ENCODE assay signal across 8 cellular contexts in the genomic region with DNA sequence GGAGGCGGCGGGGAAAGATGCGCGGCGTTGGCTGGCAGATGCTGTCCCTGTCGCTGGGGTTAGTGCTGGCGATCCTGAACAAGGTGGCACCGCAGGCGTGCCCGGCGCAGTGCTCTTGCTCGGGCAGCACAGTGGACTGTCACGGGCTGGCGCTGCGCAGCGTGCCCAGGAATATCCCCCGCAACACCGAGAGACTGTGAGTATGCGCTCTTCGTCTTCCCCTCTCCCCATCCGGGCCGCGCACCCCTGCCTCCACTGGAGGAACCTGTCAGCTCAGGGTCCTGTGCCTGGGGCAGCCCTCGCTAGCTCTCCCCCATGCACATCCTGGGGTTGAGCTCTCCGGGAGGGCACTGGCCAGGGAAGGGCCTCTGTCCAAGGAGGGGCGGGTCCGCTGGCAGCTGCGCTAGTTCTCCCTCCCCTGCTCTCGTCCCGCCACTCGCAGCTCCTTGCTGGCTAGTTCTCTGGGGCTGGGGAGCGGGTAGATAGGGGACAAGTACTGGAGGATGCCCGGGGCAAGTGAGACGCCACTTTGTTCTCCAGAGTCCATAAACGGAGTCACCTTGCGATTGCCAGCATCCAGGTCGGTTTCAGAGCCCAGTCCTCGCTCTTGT. TPM values are rescaled to one million over a fixed set of nuclear protein-coding genes. Genes with fewer than 3 reads are reported as not detected.
A peak's percentile ranks its signal among the peaks of the same experiment; 100 is the strongest.
DNase-seq lines count a peak whose midpoint lies in the region; ATAC-seq, FAIRE-seq and TF ChIP-seq lines count a peak whose summit lies in the region.

No MANE protein-coding gene starts in this region.

- peak overlapping the region in 2 of 4 experiments; percentile 42 to 45; a peak in 2 of 7 replicates for H3K9ac ChIP-seq in H1 (replicated peaks in 1 of 4; ENCODE audit: extremely low read depth in 1 of 4, low read depth in 3 of 4, low read length in 3 of 4)

- no peak for FAIRE-seq in H1 (lab: Jason Lieb, UNC)

- no peak for TF ChIP-seq CTCF in H1 (IDR thresholded peaks at IDR 0.05; ENCODE audit: control extremely low read depth in 1 of 3, insufficient read depth in 1 of 3, low read depth in 1 of 3, low read length in 3 of 3)
- no peak for TF ChIP-seq CTCF in mucosa of descending colon (IDR thresholded peaks at IDR 0.05)

- no peak overlapping the region for H2BK15ac ChIP-seq in H1 (ENCODE audit: low read length)

- no peaks in the 10 kb centered on the region for H3K9me3 ChIP-seq in H1 (ENCODE audit: insufficient read depth in 2 of 2, low read depth in 1 of 2, low read length in 1 of 2)
- H3K9me3 ChIP-seq in mucosa of descending colon, result no peaks in the 10 kb centered on the region
- H3K9me3 ChIP-seq in aorta (ENCODE audit: control insufficient read depth, low read length), result no peaks in the 10 kb centered on the region

- no peaks in the 10 kb centered on the region for H3K36me3 Mint-ChIP-seq in activated naive CD4-positive, alpha-beta T cell treated with anti-CD3 and anti-CD28 coated beads, Interleukin-2, amount 10 ng/mL, durations not matched to agents 7 days and 5 days

- no peak for TF ChIP-seq RAD21 in H1 (IDR thresholded peaks at IDR 0.05 in 1 of 2, conservative IDR thresholded peaks at IDR 0.05 in 1 of 2; ENCODE audit: low read depth in 2 of 2, low read length in 2 of 2)

- H3K23me2 ChIP-seq in H1 (ENCODE audit: low read depth, low read length), result peaks cover 33% of the 10 kb centered on the region

- H4K91ac ChIP-seq in H1 (replicated peaks; ENCODE audit: insufficient read length, low read length), result no peak overlapping the region

- H3K27ac Mint-ChIP-seq in activated naive CD4-positive, alpha-beta T cell treated with anti-CD3 and anti-CD28 coated beads, Interleukin-2, amount 10 ng/mL, durations not matched to agents 7 days and 5 days, result no peak overlapping the region

- no peak overlapping the region for H3K23ac ChIP-seq in H1 (ENCODE audit: insufficient read length)

- H3K27ac ChIP-seq in H1 (ENCODE audit: low read depth, low read length) (no peak overlapping the region), aorta (ENCODE audit: low read depth in 1 of 2, low read length in 2 of 2) (no peak overlapping the region)

- H3K18ac ChIP-seq in H1 (ENCODE audit: extremely low read depth, low read length), result peak overlapping the region; percentile 48; the same call in 1 of the 2 replicates

- H2BK120ac ChIP-seq in H1 (replicated peaks; ENCODE audit: low read depth, low read length), result no peak overlapping the region

- no peak overlapping the region for H3K56ac ChIP-seq in H1 (replicated peaks; ENCODE audit: insufficient read length, low read depth, low read length)

- peaks cover 18 to 25% of the 10 kb centered on the region in 2 experiments for H4K20me1 ChIP-seq in H1 (replicated peaks in 1 of 2; ENCODE audit: control insufficient read depth in 1 of 2, insufficient read depth in 2 of 2, low read length in 2 of 2)

- H2AK5ac ChIP-seq in H1 (ENCODE audit: low read depth, low read length), result no peak overlapping the region

- ATAC-seq in mucosa of descending colon, result no peak
- ATAC-seq in aorta (ENCODE audit: low FRiP score), result peak; percentile 69

- H2BK5ac ChIP-seq in H1 (ENCODE audit: low read depth, low read length), result no peak overlapping the region

- intact Hi-C loops in mucosa of descending colon (cut with DNase I, micrococcal nuclease) (no loop called here), aorta (cut with DNase I) (no loop called here)

- peaks cover 2% of the 10 kb centered on the region for H3K9me3 Mint-ChIP-seq in activated naive CD4-positive, alpha-beta T cell treated with anti-CD3 and anti-CD28 coated beads, Interleukin-2, amount 10 ng/mL, durations not matched to agents 7 days and 5 days

- 4% methylated on average over 35 of the region's 38 CpGs; no CpG with 5 or more reads in 1 of the 2 experiments for WGBS in H1 (ENCODE audit: extremely low coverage in 1 of 2, insufficient coverage in 1 of 2, insufficient read length in 1 of 2, insufficient replicate concordance in 2 of 2, low coverage in 1 of 2, low lambda C conversion rate in 2 of 2, missing lambda C conversion rate in 1 of 2), 2 experiments
- WGBS in aorta, 2 donors, result 0 to 1% methylated on average over 36 to 38 of the region's 38 CpGs

- DNase-seq in stimulated activated CD4-positive, alpha-beta T cell treated with anti-CD3 and anti-CD28 coated beads, Interleukin-15, amount 100 ng/mL, for 24 hours, result peak; percentile 2
- no peak for DNase-seq in stimulated activated CD4-positive, alpha-beta T cell treated with anti-CD3 and anti-CD28 coated beads, Interleukin-12 subunit alpha, Interleukin-12 subunit beta, amount 100 ng/mL, for 4 hours
- DNase-seq in H1 (ENCODE audit: low read depth in 1 of 2, low spot score in 2 of 2) (peak in 1 of 2 experiments; percentile 67), mucosa of descending colon (peak in 2 of 3 donors; percentile 28 to 31), aorta (peak; percentile 66 to 81), epidermal melanocyte (ENCODE audit: insufficient read length, low spot score) (no peak), activated gamma-delta T cell treated with Interleukin-2 at 50 U/mL for 16 hours (no peak)
- DNase-seq in activated naive CD4-positive, alpha-beta T cell treated with anti-CD3 and anti-CD28 coated beads, Interleukin-2, amount 10 ng/mL, durations not matched to agents 7 days and 5 days, result no peak

- H3K14ac ChIP-seq in H1 (ENCODE audit: insufficient read length), result no peak overlapping the region

- H3K27me3 ChIP-seq in H1 (replicated peaks in 1 of 4; ENCODE audit: control insufficient read depth in 3 of 4, extremely low read depth in 1 of 4, insufficient read depth in 3 of 4, low read length in 3 of 4), result peaks cover 31 to 61% (median 48%) of the 10 kb centered on the region in 4 experiments
- H3K27me3 ChIP-seq in aorta (ENCODE audit: control insufficient read depth in 1 of 2, insufficient read depth in 2 of 2, low read length in 1 of 2), result no peaks in the 10 kb centered on the region

- no peak overlapping the region for H3K4ac ChIP-seq in H1 (replicated peaks; ENCODE audit: insufficient read length, low read depth, low read length)

- peak overlapping the region; percentile 94 to 99 for H3K4me2 ChIP-seq in H1 (ENCODE audit: insufficient read depth in 1 of 2, low read depth in 2 of 2, low read length in 2 of 2)

- no peak overlapping the region; the same call in 1 of the 2 replicates for H2AFZ ChIP-seq in H1 (ENCODE audit: low read length)

- no peak for TF ChIP-seq POLR2A in H1 (IDR thresholded peaks at IDR 0.05; ENCODE audit: control extremely low read depth in 1 of 2, low read depth in 2 of 2, low read length in 2 of 2)

- POLR2A ChIA-PET in H1 (lab: Charles Lee; ENCODE audit: partially characterized antibody), result interaction anchor here (0.8 to 3.6 kb wide), 7 partner anchors 9 to 67 kb away, joined by 3 to 19 read pairs (median 3); no protein-coding TSS in a partner anchor

- no peaks in the 10 kb centered on the region for H3K79me1 ChIP-seq in H1 (ENCODE audit: low read depth, low read length)

- CTCF ChIA-PET in H1 (lab: Charles Lee; ENCODE audit: partially characterized antibody), result interaction anchor here (1.3 to 1.5 kb wide), 3 partner anchors 10 to 24 kb away, joined by 3 to 5 read pairs (median 3); no protein-coding TSS in a partner anchor
- CTCF ChIA-PET in activated naive CD4-positive, alpha-beta T cell treated with anti-CD3 and anti-CD28 coated beads, Interleukin-2, amount 10 ng/mL, durations not matched to agents 7 days and 5 days (lab: Charles Lee), result no interaction called here

- peak overlapping the region; percentile 48 to 83 (median 70) for H3K4me3 ChIP-seq in H1 (ENCODE audit: extremely low read depth in 1 of 4, insufficient read depth in 2 of 4, low read depth in 3 of 4, low read length in 4 of 4)
- H3K4me3 ChIP-seq in mucosa of descending colon, result no peak overlapping the region
- H3K4me3 ChIP-seq in aorta (ENCODE audit: low read length in 2 of 2), result peak overlapping the region; percentile 11 to 73

- H3K79me2 ChIP-seq in H1 (ENCODE audit: control insufficient read depth in 1 of 2, insufficient read depth in 2 of 2, low read length in 2 of 2), result no peaks in the 10 kb centered on the region

- H3K36me3 ChIP-seq in H1 (ENCODE audit: control insufficient read depth in 2 of 4, insufficient read depth in 4 of 4, low read length in 3 of 4) (no peaks in the 10 kb centered on the region), mucosa of descending colon (ENCODE audit: low read depth) (no peaks in the 10 kb centered on the region), aorta (ENCODE audit: control insufficient read depth in 1 of 2, insufficient read depth in 2 of 2, low read length in 1 of 2) (no peaks in the 10 kb centered on the region)

- H3K27me3 Mint-ChIP-seq in activated naive CD4-positive, alpha-beta T cell treated with anti-CD3 and anti-CD28 coated beads, Interleukin-2, amount 10 ng/mL, durations not matched to agents 7 days and 5 days, result peaks cover 57% of the 10 kb centered on the region

- H3K4me1 Mint-ChIP-seq in activated naive CD4-positive, alpha-beta T cell treated with anti-CD3 and anti-CD28 coated beads, Interleukin-2, amount 10 ng/mL, durations not matched to agents 7 days and 5 days, result peaks cover 6% of the 10 kb centered on the region

- peaks cover 2 to 27% (median 16%) of the 10 kb centered on the region in 4 experiments; a peak in 6 of 7 replicates for H3K4me1 ChIP-seq in H1 (replicated peaks in 1 of 4; ENCODE audit: control insufficient read depth in 3 of 4, insufficient read depth in 4 of 4, low read length in 3 of 4)
- H3K4me1 ChIP-seq in mucosa of descending colon (ENCODE audit: low read depth), result peaks cover 20% of the 10 kb centered on the region
- no peaks in the 10 kb centered on the region for H3K4me1 ChIP-seq in aorta (ENCODE audit: control insufficient read depth in 1 of 2, insufficient read depth in 2 of 2, low read length in 2 of 2)

- no peak overlapping the region for H4K5ac ChIP-seq in H1 (ENCODE audit: insufficient read length, low read depth, low read length)

- no peak overlapping the region for H2BK20ac ChIP-seq in H1 (ENCODE audit: low read length)

- H4K8ac ChIP-seq in H1 (ENCODE audit: extremely low read depth, insufficient read depth, low read length), result no peak overlapping the region

- no peak for TF ChIP-seq EP300 in H1 (IDR thresholded peaks at IDR 0.05; ENCODE audit: borderline replicate concordance in 1 of 2, low read depth in 2 of 2, low read length in 2 of 2)

- H3K4me3 Mint-ChIP-seq in activated naive CD4-positive, alpha-beta T cell treated with anti-CD3 and anti-CD28 coated beads, Interleukin-2, amount 10 ng/mL, durations not matched to agents 7 days and 5 days, result no peak overlapping the region

- no peak overlapping the region for H2BK12ac ChIP-seq in H1 (ENCODE audit: low read depth, low read length)

RNA-seq across cellular contexts. Expression of gene SLIT2, which starts 2.2 kb away (rescaled TPM):
- 11.7 and 13.7 TPM in 2 replicates for total RNA-seq in H1 (2021; fragmentation: NEBNext Ultra II Directional; extraction: Animal tissue kit (Norgen Biotek cat#: 25700))
- polyA plus RNA-seq in H1 (2011; rRNA removed) (1.9 and 2.0 TPM in 2 replicates), aorta (10 to 100 TPM in 1 of 2 donors, 1 to 10 TPM in 1; 1.3 to 15.1 TPM)
- polyA plus RNA-seq in H1 (2011; cell fraction: cytosol; rRNA removed), result 2.1 TPM
- polyA plus RNA-seq in H1 (2011; cell fraction: nucleus; rRNA removed), result 4.0 TPM
- 3.0 to 5.6 TPM (median 3.6 TPM) in 4 replicates for polyA plus RNA-seq in H1 (2012, experiment 1 of 2)
- polyA plus RNA-seq in H1 (2012, experiment 2 of 2), result 0.29 TPM
- 13.6 TPM for polyA plus RNA-seq in H1 (2013, experiment 1 of 2)
- 11.7 TPM for polyA plus RNA-seq in H1 (2013, experiment 2 of 2)
- 7.2 and 7.4 TPM in 2 replicates for polyA minus RNA-seq in H1 (2011; rRNA and poly(A)+ RNA removed)
- polyA minus RNA-seq in H1 (2011; cell fraction: cytosol; rRNA and poly(A)+ RNA removed), result 4.4 TPM
- 13.5 TPM for polyA minus RNA-seq in H1 (2011; cell fraction: nucleus; rRNA and poly(A)+ RNA removed)
- total RNA-seq in mucosa of descending colon (10 to 100 TPM in 1 of 3 donors, 1 to 10 TPM in 2; 1.2 to 37.3 (median 4.2) TPM), aorta (100 to 1,000 TPM in 1 of 2 donors, 10 to 100 TPM in 1; 31.3 to 119 TPM)

Comparison
In these comparisons a context has a peak if more than half of its experiments do, and no peak if none do; other contexts are left out.
1. DNase-seq: peak in stimulated activated CD4-positive, alpha-beta T cell treated with anti-CD3 and anti-CD28 coated beads, Interleukin-15, amount 100 ng/mL, for 24 hours (single experiment), mucosa of descending colon (2 of 3) and aorta (2 of 2); none in stimulated activated CD4-positive, alpha-beta T cell treated with anti-CD3 and anti-CD28 coated beads, Interleukin-12 subunit alpha, Interleukin-12 subunit beta, amount 100 ng/mL, for 4 hours (single experiment), epidermal melanocyte (single experiment), activated gamma-delta T cell treated with Interleukin-2 at 50 U/mL for 16 hours (single experiment) and activated naive CD4-positive, alpha-beta T cell treated with anti-CD3 and anti-CD28 coated beads, Interleukin-2, amount 10 ng/mL, durations not matched to agents 7 days and 5 days (single experiment).